9 cellular contexts compared by ENCODE assay signal in genomic region chr1:51515312-51515960, GRCh38. TPM values are rescaled to one million over a fixed set of nuclear protein-coding genes. Genes with fewer than 3 reads are reported as not detected.
DNase-seq lines count a peak whose midpoint lies in the region; ATAC-seq, FAIRE-seq and TF ChIP-seq lines count a peak whose summit lies in the region.
"Had no signal": no experiment of that assay in that cellular context is flagged by ENCODE, and none has a peak within 500 bp of the region (broad histone marks: within the 10 kb centered on the region; RNA-seq: fewer than 3 reads in every experiment).

No MANE protein-coding gene starts in this region.

- FAIRE-seq in GM12891 (lab: Jason Lieb, UNC) (peak; percentile 38), small intestine (lab: Jason Lieb, UNC) (no peak)

- H3K27ac ChIP-seq in small intestine (ENCODE audit: low read depth in 1 of 2, low read length in 1 of 2): peak overlapping the region; percentile 64 to 66

- WGBS in small intestine, 3 donors: 52 to 66% (median 63%) methylated on average over 5 of the region's 5 CpGs

- TF ChIP-seq POLR2A in GM12891 (IDR thresholded peaks at IDR 0.05; ENCODE audit: low read depth, low read length): no peak
- no peak for TF ChIP-seq POLR2A in erythroblast (IDR thresholded peaks at IDR 0.05; ENCODE audit: low read length)

- no peaks in the 10 kb centered on the region for H3K27me3 ChIP-seq in small intestine (ENCODE audit: control insufficient read depth in 2 of 2, insufficient read depth in 2 of 2, low read length in 2 of 2)

- no peak for TF ChIP-seq CTCF in GM10266 (IDR thresholded peaks at IDR 0.05; ENCODE audit: control insufficient read depth, insufficient read depth, low read depth, missing control alignments)

- ATAC-seq in HG03175 (IDR thresholded peaks at IDR 0.05; ENCODE audit: unreplicated experiment): no peak
- no peak for ATAC-seq in GM19467 (IDR thresholded peaks at IDR 0.05; ENCODE audit: unreplicated experiment)

- no peaks in the 10 kb centered on the region for H3K9me3 ChIP-seq in small intestine (ENCODE audit: control insufficient read depth, low read depth)

- no peaks in the 10 kb centered on the region for H3K36me3 ChIP-seq in small intestine (ENCODE audit: control insufficient read depth in 2 of 2, insufficient read depth in 2 of 2, low read length in 2 of 2)

- peaks cover 0 to 6% of the 10 kb centered on the region in 2 donors for H3K4me1 ChIP-seq in small intestine (ENCODE audit: control insufficient read depth in 2 of 2, insufficient read depth in 1 of 2, low read depth in 1 of 2, low read length in 1 of 2)

- H3K4me3 ChIP-seq in small intestine (ENCODE audit: low read depth in 1 of 2, low read length in 2 of 2): no peak overlapping the region

- no peak for DNase-seq in GM12891 (ENCODE audit: insufficient read length, low spot score)
- peak; percentile 67 for DNase-seq in OCI-M1 (lab: John Stamatoyannopoulos, UW)
- peak; percentile 17 to 31 for DNase-seq in erythroblast (lab: John Stamatoyannopoulos, UW)
- DNase-seq in small intestine: no peak
- DNase-seq in GM10266 (ENCODE audit: extremely low spot score): no peak
- DNase-seq: NCI-H1092 treated with DMSO at 0.1 percent for 48 hours; stimulated activated CD4-positive, alpha-beta T cell treated with anti-CD3 and anti-CD28 coated beads, Interleukin-2, amount 100 ng/mL, for 48 hours had no signal

TF ChIP-seq in GM12891, 5 proteins besides CTCF, POLR2A, EP300 and RAD21:
- no peak for TF ChIP-seq POLR2AphosphoS5 (IDR thresholded peaks at IDR 0.05; ENCODE audit: low read depth, low read length)
TF ChIP-seq in GM12891: peak in this region for 0.

RNA-seq across cellular contexts. Expression of gene EPS15, which starts 3.6 kb away (rescaled TPM):
- polyA plus RNA-seq in GM12891 (2012; ENCODE audit: low read depth, missing spikeins): 23.2 TPM
- polyA plus RNA-seq in small intestine: 10 to 100 TPM; 14.1 to 15.3 (median 15.1) TPM

Comparison
In these comparisons a context has a peak if more than half of its experiments do, and no peak if none do; other contexts are left out.
1. DNase-seq: peak in OCI-M1 (single experiment) and erythroblast (2 of 2); none in GM12891 (single experiment), small intestine (single experiment) and GM10266 (single experiment).